17 cellular contexts compared by ENCODE assay signal in the genomic region with DNA sequence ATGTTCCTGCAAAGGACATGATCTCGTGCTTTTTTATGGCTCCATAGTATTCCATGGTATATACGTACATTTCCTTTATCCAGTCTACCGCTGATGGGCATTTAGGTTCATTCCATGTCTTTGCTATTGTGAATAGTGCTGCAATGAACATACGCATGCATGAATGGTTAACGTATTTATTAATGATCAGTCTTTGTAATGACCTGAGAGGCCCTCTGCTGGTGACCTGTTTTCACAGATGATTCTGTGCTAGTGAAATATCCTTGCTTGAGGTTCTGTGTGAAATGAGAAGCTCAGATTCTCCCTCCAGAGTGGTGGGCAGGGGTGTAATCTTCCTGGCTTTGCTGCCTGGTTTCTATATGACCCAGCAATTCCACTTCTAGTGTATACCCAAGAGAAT.
"Had no signal": no experiment of that assay in that cellular context is flagged by ENCODE, and none has a peak within 500 bp of the region (broad histone marks: within the 10 kb centered on the region; RNA-seq: fewer than 3 reads in every experiment).

No MANE protein-coding gene starts in this region.

- H3K27me3 ChIP-seq: adrenal gland, pancreas, tibial artery, uterus had no signal

- H3K9me3 ChIP-seq: adrenal gland, pancreas, tibial artery, uterus had no signal

- DNase-seq: activated CD4-positive, alpha-beta T cell treated with anti-CD3 and anti-CD28 coated beads, Interleukin-2, amount 50 U/mL, for 1 hour; activated naive CD4-positive, alpha-beta T cell treated with anti-CD3 and anti-CD28 coated beads, Interleukin-2, amount 50 U/mL, for 16 hours; activated T-cell treated with anti-CD3 and anti-CD28 coated beads, Interleukin-2, amount 50 U/mL, for 1 hour; adrenal gland; central memory CD4-positive, alpha-beta T cell; effector memory CD4-positive, alpha-beta T cell; glutamatergic neuron; immature natural killer cell; midbrain; pancreas; retina; small intestine; tibial artery; uterus had no signal

- H3K4me1 Mint-ChIP-seq: immature natural killer cell; stimulated activated effector memory CD8-positive, alpha-beta T cell treated with anti-CD3 and anti-CD28 coated beads, Interleukin-12 subunit alpha, Interleukin-12 subunit beta, amount 100 ng/mL, for 72 hours had no signal

- ATAC-seq: pancreas; stimulated activated effector memory CD8-positive, alpha-beta T cell treated with anti-CD3 and anti-CD28 coated beads, Interleukin-12 subunit alpha, Interleukin-12 subunit beta, amount 100 ng/mL, for 72 hours had no signal

- H3K9me3 Mint-ChIP-seq: immature natural killer cell; stimulated activated effector memory CD8-positive, alpha-beta T cell treated with anti-CD3 and anti-CD28 coated beads, Interleukin-12 subunit alpha, Interleukin-12 subunit beta, amount 100 ng/mL, for 72 hours had no signal

- H3K4me3 ChIP-seq: adrenal gland, lung, pancreas, tibial artery, uterus had no signal

- H3K4me3 Mint-ChIP-seq: immature natural killer cell; stimulated activated effector memory CD8-positive, alpha-beta T cell treated with anti-CD3 and anti-CD28 coated beads, Interleukin-12 subunit alpha, Interleukin-12 subunit beta, amount 100 ng/mL, for 72 hours had no signal

- H3K36me3 ChIP-seq: adrenal gland, pancreas, tibial artery, uterus had no signal

- H3K27ac ChIP-seq: adrenal gland, epithelial cell of prostate, pancreas, tibial artery, uterus had no signal

- H3K27ac Mint-ChIP-seq: immature natural killer cell; stimulated activated effector memory CD8-positive, alpha-beta T cell treated with anti-CD3 and anti-CD28 coated beads, Interleukin-12 subunit alpha, Interleukin-12 subunit beta, amount 100 ng/mL, for 72 hours had no signal

- H3K36me3 Mint-ChIP-seq: immature natural killer cell; stimulated activated effector memory CD8-positive, alpha-beta T cell treated with anti-CD3 and anti-CD28 coated beads, Interleukin-12 subunit alpha, Interleukin-12 subunit beta, amount 100 ng/mL, for 72 hours had no signal

- H3K4me1 ChIP-seq: adrenal gland, pancreas, uterus had no signal

- FAIRE-seq: pancreas, small intestine had no signal
